31 cellular contexts compared by ENCODE assay signal in the genomic region with DNA sequence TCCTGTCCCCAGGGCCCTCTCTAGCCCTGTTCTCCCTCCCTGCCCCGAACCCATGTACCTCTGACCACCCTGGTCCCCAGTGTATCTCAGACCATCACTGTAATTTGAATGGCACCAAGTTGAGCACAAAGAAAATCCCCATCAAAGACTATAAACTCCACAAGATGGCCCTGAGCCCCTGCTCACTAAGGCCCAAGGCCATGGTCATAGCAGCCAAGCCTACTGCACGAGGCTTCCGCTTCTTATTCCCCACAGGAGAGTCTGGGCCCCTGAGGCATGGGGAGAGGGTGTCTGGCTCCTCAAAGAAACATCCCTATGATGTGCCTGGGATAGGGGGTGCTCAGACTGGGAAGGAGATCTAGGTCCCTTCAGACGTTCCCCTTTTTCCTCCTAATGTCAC. TPM values are rescaled to one million over a fixed set of nuclear protein-coding genes. Genes with fewer than 3 reads are reported as not detected.
"Had no signal": no experiment of that assay in that cellular context is flagged by ENCODE, and none has a peak within 500 bp of the region (broad histone marks: within the 10 kb centered on the region; RNA-seq: fewer than 3 reads in every experiment).

No MANE protein-coding gene starts in this region.

- H3K9me3 Mint-ChIP-seq: activated B cell treated with CpG ODN at 0.5 μM for 24 hours had no signal

- H3K9me3 ChIP-seq: psoas muscle had no signal

- H3K4me1 Mint-ChIP-seq: mesothelial cell of epicardium had no signal

- H3K79me2 ChIP-seq: parathyroid adenoma had no signal

- H3K36me3 Mint-ChIP-seq: mesothelial cell of epicardium, naive B cell, neural progenitor cell had no signal

- H3K9ac ChIP-seq: neural progenitor cell, parathyroid adenoma had no signal

- DNase-seq: activated B cell treated with CpG ODN at 0.5 μM for 24 hours; activated CD4-positive, alpha-beta T cell treated with anti-CD3 and anti-CD28 coated beads, Interleukin-2, amount 50 U/mL, for 4 hours; activated naive CD4-positive, alpha-beta T cell; activated T-cell treated with anti-CD3 and anti-CD28 coated beads, Interleukin-2, amount 50 U/mL, for 72 hours; amniotic stem cell; caudate nucleus; cortex of kidney; head of caudate nucleus; hippocampal formation; kidney; left colon; naive B cell; occipital lobe; psoas muscle; stimulated activated CD4-positive, alpha-beta T cell treated with anti-CD3 and anti-CD28 coated beads, Interleukin-2, amount 100 ng/mL, for 48 hours; stimulated activated naive CD4-positive, alpha-beta T cell treated with Interleukin-2 at 50 U/mL for 16 hours had no signal

- H3K27ac ChIP-seq: neural progenitor cell, parathyroid adenoma, psoas muscle, tibial nerve had no signal

- H3K4me3 Mint-ChIP-seq: activated B cell treated with CpG ODN at 0.5 μM for 24 hours; activated naive CD8-positive, alpha-beta T cell; activated T-cell treated with anti-CD3 and anti-CD28 coated beads, Interleukin-2, amount 50 U/mL, for 72 hours; mesothelial cell of epicardium; neural progenitor cell had no signal

- H3K4me3 ChIP-seq: neural progenitor cell, psoas muscle, tibial nerve had no signal

- H3K27ac Mint-ChIP-seq: activated B cell treated with CpG ODN at 0.5 μM for 24 hours; activated naive CD8-positive, alpha-beta T cell; activated T-cell treated with anti-CD3 and anti-CD28 coated beads, Interleukin-2, amount 50 U/mL, for 72 hours; mesothelial cell of epicardium; neural progenitor cell had no signal

- H3K4me1 ChIP-seq: neural progenitor cell, parathyroid adenoma, psoas muscle, tibial nerve had no signal

- H2AFZ ChIP-seq: neural progenitor cell, parathyroid adenoma had no signal

- ATAC-seq: activated T-cell treated with anti-CD3 and anti-CD28 coated beads, Interleukin-2, amount 50 U/mL, for 72 hours; left colon; psoas muscle had no signal

- H3K27me3 Mint-ChIP-seq: activated naive CD8-positive, alpha-beta T cell had no signal

- H3K36me3 ChIP-seq: neural progenitor cell, tibial nerve had no signal

- H3K4me2 ChIP-seq: neural progenitor cell had no signal

RNA-seq across cellular contexts. Expression of a gene that starts 4.5 kb away (rescaled TPM):
- total RNA-seq: activated B cell treated with CpG ODN at 0.5 μM for 24 hours, chondrocyte, endothelial cell of umbilical vein, fibroblast of lung, fibroblast of villous mesenchyme, left colon, mesothelial cell of epicardium, occipital lobe, psoas muscle, temporal lobe, tibial nerve had no signal
- polyA plus RNA-seq: endothelial cell of umbilical vein, fibroblast of lung had no signal

RNA-seq across cellular contexts. Expression of a gene that starts 14.1 kb away (rescaled TPM):
- total RNA-seq: chondrocyte, endothelial cell of umbilical vein, fibroblast of lung, fibroblast of villous mesenchyme had no signal
- polyA plus RNA-seq: endothelial cell of umbilical vein, fibroblast of lung had no signal

RNA-seq across cellular contexts. Expression of a gene that starts 42.6 kb away (rescaled TPM):
- total RNA-seq: activated B cell treated with CpG ODN at 0.5 μM for 24 hours; activated CD8-positive, alpha-beta memory T cell treated with anti-CD3 and anti-CD28 coated beads for 36 hours; activated T-cell treated with anti-CD3 and anti-CD28 coated beads, Interleukin-2, amount 50 U/mL, for 72 hours; chondrocyte; endothelial cell of umbilical vein; fibroblast of lung; fibroblast of villous mesenchyme; kidney; left colon; liver; occipital lobe; psoas muscle; T-helper 2 cell treated with Interferon-gamma antibody and Interleukin-4, amounts not matched to agents 100 ng/mL and 5 ng/mL, for 36 hours; temporal lobe; tibial nerve; ureter had no signal
- polyA plus RNA-seq: esophagus, liver, psoas muscle had no signal

RNA-seq across cellular contexts. Expression of a gene that starts 50.2 kb away (rescaled TPM):
- total RNA-seq: chondrocyte, endothelial cell of umbilical vein, fibroblast of lung, fibroblast of villous mesenchyme, temporal lobe had no signal
- polyA plus RNA-seq: endothelial cell of umbilical vein had no signal
